Comparison of ENCODE assay signal across 10 cellular contexts in genomic region chr13:33644607-33645543, GRCh38.
A peak's percentile ranks its signal among the peaks of the same experiment; 100 is the strongest.
DNase-seq lines count a peak whose midpoint lies in the region; ATAC-seq lines count a peak whose summit lies in the region.
"Had no signal": no experiment of that assay in that cellular context is flagged by ENCODE, and none has a peak within 500 bp of the region (broad histone marks: within the 10 kb centered on the region; RNA-seq: fewer than 3 reads in every experiment).

No MANE protein-coding gene starts in this region.

- DNase-seq in NCI-H1417 (lab: John Stamatoyannopoulos, UW) (peak in 2 of 3 experiments; percentile 4 to 57), NCI-H1417 treated with DMSO at 0.1 percent for 48 hours (lab: John Stamatoyannopoulos, UW) (no peak), OCI-M1 (lab: John Stamatoyannopoulos, UW) (peak; percentile 89), fibroblast of peridontal ligament (ENCODE audit: extremely low read depth) (peak; percentile 82), NCI-H146 treated with DMSO at 0.1 percent for 48 hours (lab: John Stamatoyannopoulos, UW; ENCODE audit: unreplicated experiment) (no peak), NCI-H1092 treated with DMSO at 0.1 percent for 48 hours (lab: John Stamatoyannopoulos, UW) (no peak)
- no peak for DNase-seq in central memory CD4-positive, alpha-beta T cell
- DNase-seq: KG1, SK-N-SH had no signal

- peak; percentile 51 for ATAC-seq in stimulated activated memory B cell treated with anti-CD40 and anti-IgM and Interleukin-4, amounts not matched to agents 10 μg/mL and 1 μg/mL and 100 μg/mL, for 72 hours

- no peak overlapping the region for H3K4me3 Mint-ChIP-seq in stimulated activated memory B cell treated with anti-CD40 and anti-IgM and Interleukin-4, amounts not matched to agents 10 μg/mL and 1 μg/mL and 100 μg/mL, for 72 hours

- H3K27me3 Mint-ChIP-seq in stimulated activated memory B cell treated with anti-CD40 and anti-IgM and Interleukin-4, amounts not matched to agents 10 μg/mL and 1 μg/mL and 100 μg/mL, for 72 hours, result no peaks in the 10 kb centered on the region

- H3K4me1 Mint-ChIP-seq in stimulated activated memory B cell treated with anti-CD40 and anti-IgM and Interleukin-4, amounts not matched to agents 10 μg/mL and 1 μg/mL and 100 μg/mL, for 72 hours, result peaks cover 29% of the 10 kb centered on the region

- no peak overlapping the region for H3K27ac Mint-ChIP-seq in stimulated activated memory B cell treated with anti-CD40 and anti-IgM and Interleukin-4, amounts not matched to agents 10 μg/mL and 1 μg/mL and 100 μg/mL, for 72 hours

- no peaks in the 10 kb centered on the region for H3K9me3 Mint-ChIP-seq in stimulated activated memory B cell treated with anti-CD40 and anti-IgM and Interleukin-4, amounts not matched to agents 10 μg/mL and 1 μg/mL and 100 μg/mL, for 72 hours

- no peaks in the 10 kb centered on the region for H3K36me3 Mint-ChIP-seq in stimulated activated memory B cell treated with anti-CD40 and anti-IgM and Interleukin-4, amounts not matched to agents 10 μg/mL and 1 μg/mL and 100 μg/mL, for 72 hours

Comparison
In these comparisons a context has a peak if more than half of its experiments do, and no peak if none do; other contexts are left out.
1. DNase-seq: peak in NCI-H1417 (2 of 3), OCI-M1 (single experiment) and fibroblast of peridontal ligament (single experiment); none in NCI-H1417 treated with DMSO at 0.1 percent for 48 hours (single experiment), NCI-H146 treated with DMSO at 0.1 percent for 48 hours (single experiment), central memory CD4-positive, alpha-beta T cell (single experiment) and NCI-H1092 treated with DMSO at 0.1 percent for 48 hours (single experiment).